Comparison of ENCODE assay signal across 8 cellular contexts in the genomic region with DNA sequence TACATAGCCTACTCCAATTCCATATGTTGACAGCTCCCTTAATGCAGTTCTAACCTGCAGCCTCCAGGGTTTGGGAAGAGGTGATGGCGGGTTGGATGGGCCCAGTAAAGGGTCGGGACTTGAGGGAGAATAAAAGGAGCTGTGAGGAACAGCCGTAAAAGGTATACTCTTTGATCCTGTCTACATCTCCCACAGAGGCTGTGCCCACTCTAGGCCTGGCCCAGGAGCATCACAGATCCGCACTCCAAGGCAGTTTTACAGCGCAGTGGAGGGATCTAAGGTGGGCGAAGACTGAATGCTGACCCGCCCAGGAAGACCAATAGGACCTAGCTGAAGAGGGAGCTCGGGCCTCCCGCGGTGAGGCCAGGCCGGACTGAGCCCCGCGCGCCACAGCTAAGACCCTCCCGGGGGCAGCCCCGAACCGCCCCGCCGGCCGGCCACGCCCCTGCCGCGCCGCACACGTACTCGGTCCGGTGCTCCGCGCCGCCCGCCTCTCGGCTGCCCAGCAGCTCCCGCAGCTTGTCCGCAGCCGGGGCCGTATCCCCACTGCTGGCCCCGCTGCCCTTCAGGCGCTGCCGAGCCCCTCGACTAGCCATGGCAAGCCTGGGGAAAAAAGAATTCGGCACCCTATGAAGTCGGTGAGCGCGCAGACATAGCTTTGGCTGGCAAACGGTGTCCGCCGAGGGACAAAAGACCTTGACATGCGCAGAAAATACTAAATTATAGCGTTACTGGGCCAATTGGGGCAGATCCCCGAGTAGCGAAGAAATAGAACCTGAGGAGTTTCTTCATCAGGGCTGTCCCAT. TPM values are rescaled to one million over a fixed set of nuclear protein-coding genes. Genes with fewer than 3 reads are reported as not detected.
DNase-seq lines count a peak whose midpoint lies in the region; ATAC-seq and TF ChIP-seq lines count a peak whose summit lies in the region.

A gene with protein sequence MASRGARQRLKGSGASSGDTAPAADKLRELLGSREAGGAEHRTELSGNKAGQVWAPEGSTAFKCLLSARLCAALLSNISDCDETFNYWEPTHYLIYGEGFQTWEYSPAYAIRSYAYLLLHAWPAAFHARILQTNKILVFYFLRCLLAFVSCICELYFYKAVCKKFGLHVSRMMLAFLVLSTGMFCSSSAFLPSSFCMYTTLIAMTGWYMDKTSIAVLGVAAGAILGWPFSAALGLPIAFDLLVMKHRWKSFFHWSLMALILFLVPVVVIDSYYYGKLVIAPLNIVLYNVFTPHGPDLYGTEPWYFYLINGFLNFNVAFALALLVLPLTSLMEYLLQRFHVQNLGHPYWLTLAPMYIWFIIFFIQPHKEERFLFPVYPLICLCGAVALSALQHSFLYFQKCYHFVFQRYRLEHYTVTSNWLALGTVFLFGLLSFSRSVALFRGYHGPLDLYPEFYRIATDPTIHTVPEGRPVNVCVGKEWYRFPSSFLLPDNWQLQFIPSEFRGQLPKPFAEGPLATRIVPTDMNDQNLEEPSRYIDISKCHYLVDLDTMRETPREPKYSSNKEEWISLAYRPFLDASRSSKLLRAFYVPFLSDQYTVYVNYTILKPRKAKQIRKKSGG (minus strand): TSS at position 695 of the 806 bp plus-strand sequence. CDS start 99 bp downstream, at position 596.

- no peak for TF ChIP-seq CTCF in coronary artery (IDR thresholded peaks at IDR 0.05)

- peak; percentile 72 for TF ChIP-seq POLR2A in GM18951 (IDR thresholded peaks at IDR 0.05; ENCODE audit: extremely low read depth, insufficient read depth, insufficient read length)

- peak within 1 kb of the TSS; percentile 95 for H3K4me3 ChIP-seq in coronary artery

- in situ Hi-C loops in GM18951 (cut with MboI; ENCODE audit: low sequenced_read_pairs, unreplicated experiment): no loop called here

- peak within 1 kb of the TSS; percentile 92 to 96 for H3K27ac ChIP-seq in coronary artery

- ATAC-seq in HG03196 (IDR thresholded peaks at IDR 0.05; ENCODE audit: unreplicated experiment) (peak; percentile 93), left lobe of liver (peak; percentile 90)

- peak; percentile 52 to 57 for DNase-seq in AML-193 (lab: John Stamatoyannopoulos, UW)
- DNase-seq in NCI-H460 (ENCODE audit: extremely low read depth, low read depth): peak; percentile 55
- DNase-seq in activated CD4-positive, alpha-beta T cell treated with anti-CD3 and anti-CD28 coated beads for 48 hours: peak; percentile 92
- DNase-seq in coronary artery (ENCODE audit: low spot score): peak; percentile 88
- peak; percentile 89 for DNase-seq in left lobe of liver (ENCODE audit: low spot score)
- peak; percentile 90 to 93 for DNase-seq in stimulated activated CD4-positive, alpha-beta T cell treated with anti-CD3 and anti-CD28 coated beads, Interleukin-2, amount 100 ng/mL, for 48 hours

RNA-seq across cellular contexts. Expression of the gene that starts here (rescaled TPM):
- total RNA-seq in NCI-H460 (2014; rRNA removed; shearing (Covaris generic)): 39.9 and 47.5 TPM in 2 replicates
- 25.5 and 40.6 TPM in 2 replicates for polyA plus RNA-seq in NCI-H460 (2014; cell fraction: nucleus; rRNA removed)
- total RNA-seq in left lobe of liver: 15.0 TPM

Comparison
In these comparisons a context has a peak if more than half of its experiments do, and no peak if none do; other contexts are left out.
1. Peak in every context shown above with its lines: DNase-seq, ATAC-seq, H3K4me3 ChIP-seq and H3K27ac ChIP-seq.